ENCODE assay signal across 19 cellular contexts in genomic region chr1:94686882-94687281, GRCh38.
A peak's percentile ranks its signal among the peaks of the same experiment; 100 is the strongest.
DNase-seq lines count a peak whose midpoint lies in the region; ATAC-seq, FAIRE-seq and TF ChIP-seq lines count a peak whose summit lies in the region.
"Had no signal": no experiment of that assay in that cellular context is flagged by ENCODE, and none has a peak within 500 bp of the region (broad histone marks: within the 10 kb centered on the region; RNA-seq: fewer than 3 reads in every experiment).

No MANE protein-coding gene starts in this region.

- DNase-seq in AG10803 (ENCODE audit: low read depth) (peak; percentile 37), endodermal cell (peak; percentile 13), HepG2 (ENCODE audit: low spot score) (no peak), small intestine (peak; percentile 75), trophoblast cell (no peak), NCI-H187 (lab: John Stamatoyannopoulos, UW) (no peak), NCI-H510A (lab: John Stamatoyannopoulos, UW) (no peak)
- DNase-seq: 8988T; CD4-positive, alpha-beta memory T cell; DMS153; DMS79 treated with DMSO at 0.1 percent for 48 hours; EL; GM23248; H7 had no signal

- H4K20me1 ChIP-seq in HepG2 (ENCODE audit: insufficient read depth, low read length): no peaks in the 10 kb centered on the region

- peaks cover 19% of the 10 kb centered on the region for H3K4me1 Mint-ChIP-seq in endodermal cell
- H3K4me1 Mint-ChIP-seq: B cell; CD4-positive, alpha-beta memory T cell had no signal

- H4K8ac ChIP-seq in trophoblast cell (ENCODE audit: low read depth, low read length): no peak overlapping the region

- H3K23ac ChIP-seq in trophoblast cell (ENCODE audit: low read length): no peak overlapping the region

- POLR2A ChIA-PET in HepG2 (lab: Yijun Ruan, JAX): no interaction called here

- TF ChIP-seq RAD21 in HepG2 (CRISPR knock-in tag; IDR thresholded peaks at IDR 0.05): no peak

- no peak overlapping the region for H3K18ac ChIP-seq in trophoblast cell (ENCODE audit: low read length)

- no peak overlapping the region for H2BK5ac ChIP-seq in trophoblast cell (ENCODE audit: low read depth, low read length, poor library complexity)

- H2AK5ac ChIP-seq in trophoblast cell (ENCODE audit: low read length): no peak overlapping the region

- in situ Hi-C loops in HepG2 (cut with HindIII; ENCODE audit: extremely low pct_ligation_motif_present, low pct_unique_long_range_greater_than_20kb): no loop called here

- H4K91ac ChIP-seq in trophoblast cell (ENCODE audit: low read depth, low read length): no peak overlapping the region

- H3K79me1 ChIP-seq in trophoblast cell (ENCODE audit: low read length): no peaks in the 10 kb centered on the region

- peaks cover 17% of the 10 kb centered on the region for H3K36me3 Mint-ChIP-seq in endodermal cell (ENCODE audit: low read depth)
- H3K36me3 Mint-ChIP-seq: CD4-positive, alpha-beta memory T cell had no signal

- no peak overlapping the region for H2BK12ac ChIP-seq in trophoblast cell (ENCODE audit: low read length)

- CTCF ChIA-PET in HepG2 (lab: Yijun Ruan, JAX; ENCODE audit: low intra/inter-chr PET ratio, low total read pairs): no interaction called here

- no peak overlapping the region for H4K12ac ChIP-seq in trophoblast cell (ENCODE audit: low read depth, low read length)

- no peak overlapping the region for H3K27ac Mint-ChIP-seq in endodermal cell
- H3K27ac Mint-ChIP-seq: B cell; CD4-positive, alpha-beta memory T cell had no signal

- no peaks in the 10 kb centered on the region for H3K36me3 ChIP-seq in endodermal cell (ENCODE audit: control insufficient read depth, insufficient read depth, low read length)
- H3K36me3 ChIP-seq in HepG2 (replicated peaks in 1 of 2; ENCODE audit: control insufficient read depth in 1 of 2, insufficient read depth in 2 of 2, low read length in 2 of 2): no peaks in the 10 kb centered on the region
- no peaks in the 10 kb centered on the region for H3K36me3 ChIP-seq in small intestine (ENCODE audit: control insufficient read depth in 2 of 2, insufficient read depth in 2 of 2, low read length in 2 of 2)
- no peaks in the 10 kb centered on the region for H3K36me3 ChIP-seq in trophoblast cell (ENCODE audit: control insufficient read depth in 1 of 2, insufficient read depth in 2 of 2, low read length in 2 of 2)

- H2BK120ac ChIP-seq in trophoblast cell (ENCODE audit: insufficient read depth, low read length, poor library complexity): no peak overlapping the region

- no peaks in the 10 kb centered on the region for H3K27me3 Mint-ChIP-seq in endodermal cell (ENCODE audit: insufficient read depth)

- TF ChIP-seq CTCF in AG10803 (conservative IDR thresholded peaks at IDR 0.05; ENCODE audit: low read length) (no peak), endodermal cell (conservative IDR thresholded peaks at IDR 0.05) (no peak), HepG2 (CRISPR knock-in tag; IDR thresholded peaks at IDR 0.05) (no peak)

- H3K4me2 ChIP-seq in HepG2 (ENCODE audit: low read depth, low read length) (no peak overlapping the region), trophoblast cell (ENCODE audit: low read length) (no peak overlapping the region)

- FAIRE-seq in HepG2 (lab: Jason Lieb, UNC) (no peak), small intestine (lab: Jason Lieb, UNC) (no peak)
- FAIRE-seq: G401.6, GM12891 had no signal

- H3K14ac ChIP-seq in trophoblast cell (ENCODE audit: low read length): no peak overlapping the region

- H3K4me3 Mint-ChIP-seq in endodermal cell: no peak overlapping the region
- H3K4me3 Mint-ChIP-seq: B cell; CD4-positive, alpha-beta memory T cell had no signal

- peaks cover 33% of the 10 kb centered on the region for H3K9me3 ChIP-seq in endodermal cell (ENCODE audit: control insufficient read depth, low read length)
- H3K9me3 ChIP-seq in HepG2 (ENCODE audit: low read length): no peaks in the 10 kb centered on the region; the same call in 1 of the 2 replicates
- no peaks in the 10 kb centered on the region for H3K9me3 ChIP-seq in small intestine (ENCODE audit: control insufficient read depth, low read depth)
- H3K9me3 ChIP-seq in trophoblast cell (ENCODE audit: insufficient read depth, low read depth, low read length): peaks cover 1% of the 10 kb centered on the region

- WGBS in endodermal cell (ENCODE audit: insufficient coverage in 1 of 2, insufficient read length in 1 of 2), 2 experiments: 96 to 98% methylated on average over 4 of the region's 4 CpGs
- 67% methylated on average over 4 of the region's 4 CpGs for WGBS in HepG2 (ENCODE audit: low lambda C conversion rate)
- 28 to 72% (median 53%) methylated on average over 4 of the region's 4 CpGs for WGBS in small intestine, 3 donors
- no CpG with 5 or more reads among the region's 4 CpGs for WGBS in trophoblast cell (ENCODE audit: extremely low coverage, insufficient coverage, insufficient read length)

- H3K4me3 ChIP-seq in AG10803 (ENCODE audit: low read length) (no peak overlapping the region), endodermal cell (ENCODE audit: low read length) (peak overlapping the region; percentile 55), HepG2 (replicated peaks in 1 of 3; ENCODE audit: insufficient read depth in 1 of 3, low read depth in 2 of 3, low read length in 3 of 3) (no peak overlapping the region), small intestine (ENCODE audit: low read depth in 1 of 2, low read length in 2 of 2) (no peak overlapping the region), trophoblast cell (ENCODE audit: low read depth, low read length) (no peak overlapping the region)
- H3K4me3 ChIP-seq: GM23248 had no signal

- H3K4ac ChIP-seq in trophoblast cell (ENCODE audit: low read depth, low read length): no peak overlapping the region

- TF ChIP-seq POLR2A in HepG2 (IDR thresholded peaks at IDR 0.05; ENCODE audit: insufficient read depth in 1 of 2, low read depth in 2 of 2, low read length in 2 of 2): no peak

- 0 out of 3 replicates have a peak, but pooled peaks have one; percentile 41 for ATAC-seq in HepG2
- ATAC-seq in HG03565 (IDR thresholded peaks at IDR 0.05; ENCODE audit: unreplicated experiment): no peak

- H3K27ac ChIP-seq in endodermal cell (ENCODE audit: low read depth, low read length) (no peak overlapping the region), HepG2 (ENCODE audit: extremely low read length, insufficient read depth, low read length) (no peak overlapping the region), small intestine (ENCODE audit: low read depth in 1 of 2, low read length in 1 of 2) (no peak overlapping the region), trophoblast cell (ENCODE audit: low read depth, low read length) (no peak overlapping the region)
- H3K27ac ChIP-seq: C4-2B, GM23248 had no signal

- intact Hi-C loops in HepG2 (cut with micrococcal nuclease; ENCODE audit: unreplicated experiment): no loop called here

- peaks cover 25% of the 10 kb centered on the region for H3K9me3 Mint-ChIP-seq in endodermal cell

- H2AFZ ChIP-seq in HepG2 (ENCODE audit: low read length) (no peak overlapping the region), trophoblast cell (ENCODE audit: insufficient read depth, low read length, poor library complexity) (no peak overlapping the region)
- H2AFZ ChIP-seq: GM23248 had no signal

- peaks cover 3% of the 10 kb centered on the region for H3K4me1 ChIP-seq in endodermal cell (ENCODE audit: control insufficient read depth, insufficient read depth, low read length)
- H3K4me1 ChIP-seq in HepG2 (ENCODE audit: insufficient read depth, low read length): peaks cover 26% of the 10 kb centered on the region
- no peaks in the 10 kb centered on the region for H3K4me1 ChIP-seq in small intestine (ENCODE audit: control insufficient read depth in 2 of 2, insufficient read depth in 1 of 2, low read depth in 1 of 2, low read length in 1 of 2)
- H3K4me1 ChIP-seq in trophoblast cell (ENCODE audit: control insufficient read depth in 1 of 2, insufficient read depth in 2 of 2, low read length in 2 of 2): no peaks in the 10 kb centered on the region

- H3K27me3 ChIP-seq in endodermal cell (ENCODE audit: control insufficient read depth, insufficient read depth, low read length, poor library complexity, severe bottlenecking) (no peaks in the 10 kb centered on the region), HepG2 (ENCODE audit: control insufficient read depth in 1 of 2, insufficient read depth in 2 of 2, low read length in 2 of 2) (no peaks in the 10 kb centered on the region), small intestine (ENCODE audit: control insufficient read depth in 2 of 2, insufficient read depth in 2 of 2, low read length in 2 of 2) (no peaks in the 10 kb centered on the region), trophoblast cell (ENCODE audit: insufficient read depth, low read length) (no peaks in the 10 kb centered on the region)

- no peak overlapping the region for H3K9ac ChIP-seq in endodermal cell (ENCODE audit: extremely low read depth, low read length, poor library complexity, severe bottlenecking)
- H3K9ac ChIP-seq in HepG2 (ENCODE audit: insufficient read depth, low read depth, low read length): no peak overlapping the region
- no peak overlapping the region for H3K9ac ChIP-seq in trophoblast cell (ENCODE audit: low read length)
- H3K9ac ChIP-seq: GM23248 had no signal

- TF ChIP-seq EP300 in HepG2 (IDR thresholded peaks at IDR 0.05; ENCODE audit: low read depth in 2 of 2, low read length in 2 of 2): no peak
- TF ChIP-seq EP300 in HepG2 (CRISPR knock-in tag; IDR thresholded peaks at IDR 0.05; ENCODE audit: borderline replicate concordance): no peak

- no peaks in the 10 kb centered on the region for H3K79me2 ChIP-seq in HepG2 (ENCODE audit: insufficient read depth, low read length)
- H3K79me2 ChIP-seq in trophoblast cell (ENCODE audit: control insufficient read depth, insufficient read depth, low read length, poor library complexity): no peaks in the 10 kb centered on the region

- BruUV-seq in HepG2 (replicated peaks; lab: Mats Ljungman, UMichigan): no TSS peak

TF ChIP-seq in HepG2, 621 proteins besides CTCF, POLR2A, EP300 and RAD21:
- peak; percentile 88 for TF ChIP-seq RBAK (CRISPR knock-in tag; IDR thresholded peaks at IDR 0.05)
- no peak for TF ChIP-seq IRX3 (CRISPR knock-in tag; IDR thresholded peaks at IDR 0.05; ENCODE audit: borderline replicate concordance, low read depth)

Comparison
In these comparisons a context has a peak if more than half of its experiments do, and no peak if none do; other contexts are left out.
1. DNase-seq: peak in AG10803 (single experiment), endodermal cell (single experiment) and small intestine (single experiment); none in HepG2 (single experiment), trophoblast cell (0 of 2), NCI-H187 (0 of 2) and NCI-H510A (single experiment).